In genomic region chr19:1477056-1477455, GRCh38 we compare ENCODE assay signal across 4 cellular contexts. TPM values are rescaled to one million over a fixed set of nuclear protein-coding genes. Genes with fewer than 3 reads are reported as not detected.
A peak's percentile ranks its signal among the peaks of the same experiment; 100 is the strongest.
DNase-seq lines count a peak whose midpoint lies in the region; ATAC-seq and TF ChIP-seq lines count a peak whose summit lies in the region.
"Not testable (repeated sequence)": the region's sequence is repeated elsewhere in the genome, so short reads cannot be mapped to it uniquely, and the experiment has no call there.

No MANE protein-coding gene starts in this region.

- ATAC-seq in HCT116; activated CD8-positive, alpha-beta T cell treated with anti-CD3 and anti-CD28 coated beads, Interleukin-2, amount 10 ng/mL, durations not matched to agents 7 days and 5 days: not testable (repeated sequence)

- H3K4me3 Mint-ChIP-seq in activated CD8-positive, alpha-beta T cell treated with anti-CD3 and anti-CD28 coated beads, Interleukin-2, amount 10 ng/mL, durations not matched to agents 7 days and 5 days, result peak overlapping the region; percentile 58
- H3K4me3 Mint-ChIP-seq in chondrocyte (ENCODE audit: unreplicated experiment), result peak overlapping the region; percentile 52
- peak overlapping the region; percentile 92 for H3K4me3 Mint-ChIP-seq in stimulated activated naive CD8-positive, alpha-beta T cell treated with anti-CD3 and anti-CD28 coated beads, Interleukin-15, Interleukin-2, amounts not matched to agents 100 ng/mL and 50 ng/mL, for 24 hours

- peaks cover 18% of the 10 kb centered on the region for H3K4me1 Mint-ChIP-seq in activated CD8-positive, alpha-beta T cell treated with anti-CD3 and anti-CD28 coated beads, Interleukin-2, amount 10 ng/mL, durations not matched to agents 7 days and 5 days (ENCODE audit: low read depth)
- peaks cover 16% of the 10 kb centered on the region for H3K4me1 Mint-ChIP-seq in chondrocyte (ENCODE audit: low read depth)
- H3K4me1 Mint-ChIP-seq in stimulated activated naive CD8-positive, alpha-beta T cell treated with anti-CD3 and anti-CD28 coated beads, Interleukin-15, Interleukin-2, amounts not matched to agents 100 ng/mL and 50 ng/mL, for 24 hours (ENCODE audit: low read depth), result peaks cover 26% of the 10 kb centered on the region

- RAD21 ChIA-PET in HCT116 (lab: Charles Lee; ENCODE audit: low non-redundant PET in 1 of 2, low total read pairs in 2 of 2, uncharacterized antibody in 2 of 2, unreplicated experiment in 2 of 2), result not testable (repeated sequence)

- not testable (repeated sequence) for H3K27me3 ChIP-seq in HCT116 (ENCODE audit: insufficient read depth, low read length)

- H3K27ac Mint-ChIP-seq in activated CD8-positive, alpha-beta T cell treated with anti-CD3 and anti-CD28 coated beads, Interleukin-2, amount 10 ng/mL, durations not matched to agents 7 days and 5 days, result peak overlapping the region; percentile 39
- H3K27ac Mint-ChIP-seq in chondrocyte (ENCODE audit: unreplicated experiment); stimulated activated naive CD8-positive, alpha-beta T cell treated with anti-CD3 and anti-CD28 coated beads, Interleukin-15, Interleukin-2, amounts not matched to agents 100 ng/mL and 50 ng/mL, for 24 hours: not testable (repeated sequence)

- intact Hi-C loops in HCT116 (cut with micrococcal nuclease), result not testable (repeated sequence)

- BruUV-seq in HCT116 (replicated peaks; lab: Mats Ljungman, UMichigan), result not testable (repeated sequence)

- peaks cover 11% of the 10 kb centered on the region for H3K36me3 Mint-ChIP-seq in activated CD8-positive, alpha-beta T cell treated with anti-CD3 and anti-CD28 coated beads, Interleukin-2, amount 10 ng/mL, durations not matched to agents 7 days and 5 days (ENCODE audit: low read depth)
- not testable (repeated sequence) for H3K36me3 Mint-ChIP-seq in chondrocyte (ENCODE audit: low read depth); stimulated activated naive CD8-positive, alpha-beta T cell treated with anti-CD3 and anti-CD28 coated beads, Interleukin-15, Interleukin-2, amounts not matched to agents 100 ng/mL and 50 ng/mL, for 24 hours (ENCODE audit: low read depth)

- 0 out of 2 replicates have a peak overlapping the region, but pooled peaks have one; percentile 34 for H3K9ac ChIP-seq in HCT116 (ENCODE audit: low read length)

- peak overlapping the region; percentile 97 for H3K4me2 ChIP-seq in HCT116 (ENCODE audit: low read length)

- H3K27me3 Mint-ChIP-seq in activated CD8-positive, alpha-beta T cell treated with anti-CD3 and anti-CD28 coated beads, Interleukin-2, amount 10 ng/mL, durations not matched to agents 7 days and 5 days (ENCODE audit: low read depth); chondrocyte (ENCODE audit: low read depth); stimulated activated naive CD8-positive, alpha-beta T cell treated with anti-CD3 and anti-CD28 coated beads, Interleukin-15, Interleukin-2, amounts not matched to agents 100 ng/mL and 50 ng/mL, for 24 hours: not testable (repeated sequence)

- H3K79me2 ChIP-seq in HCT116 (ENCODE audit: insufficient read depth, low read length), result peaks cover 34% of the 10 kb centered on the region

- CTCF ChIA-PET in HCT116 (lab: Charles Lee), result not testable (repeated sequence)
- CTCF ChIA-PET in activated CD8-positive, alpha-beta T cell treated with anti-CD3 and anti-CD28 coated beads, Interleukin-2, amount 10 ng/mL, durations not matched to agents 7 days and 5 days (lab: Charles Lee), result interaction anchor here (0.6 kb wide), 1 partner anchor 62 kb away, joined by 3 read pairs; no protein-coding TSS in a partner anchor

- not testable (repeated sequence) for TF ChIP-seq POLR2A in HCT116 (IDR thresholded peaks at IDR 0.05; ENCODE audit: borderline replicate concordance, extremely low read depth, insufficient read depth, insufficient read length)

- not testable (repeated sequence) for TF ChIP-seq CTCF in HCT116 (IDR thresholded peaks at IDR 0.05 in 2 of 3, conservative IDR thresholded peaks at IDR 0.05 in 1 of 3; ENCODE audit: borderline replicate concordance in 1 of 3, insufficient read depth in 1 of 3, low read depth in 2 of 3, low read length in 2 of 3); chondrocyte (IDR thresholded peaks at IDR 0.05)

- H3K9me3 Mint-ChIP-seq in activated CD8-positive, alpha-beta T cell treated with anti-CD3 and anti-CD28 coated beads, Interleukin-2, amount 10 ng/mL, durations not matched to agents 7 days and 5 days (ENCODE audit: insufficient read depth); chondrocyte (ENCODE audit: low read depth); stimulated activated naive CD8-positive, alpha-beta T cell treated with anti-CD3 and anti-CD28 coated beads, Interleukin-15, Interleukin-2, amounts not matched to agents 100 ng/mL and 50 ng/mL, for 24 hours: not testable (repeated sequence)

- peak overlapping the region in 1 of 2 experiments; percentile 96; a peak in 1 of 4 replicates for H3K4me3 ChIP-seq in HCT116 (replicated peaks in 1 of 2; ENCODE audit: low read depth in 1 of 2, low read length in 2 of 2)

- H3K27ac ChIP-seq in HCT116 (ENCODE audit: low read depth, low read length), result not testable (repeated sequence)

- H3K9me2 ChIP-seq in HCT116 (ENCODE audit: insufficient read depth), result not testable (repeated sequence)

- not testable (repeated sequence) for H2AFZ ChIP-seq in HCT116 (ENCODE audit: low read depth, low read length, poor library complexity, severe bottlenecking)

- not testable (repeated sequence) for H3K9me3 ChIP-seq in HCT116 (ENCODE audit: control insufficient read depth in 1 of 2, insufficient read depth in 1 of 2, low read depth in 1 of 2, low read length in 2 of 2)

- H3K36me3 ChIP-seq in HCT116 (ENCODE audit: control insufficient read depth in 1 of 2, insufficient read depth in 2 of 2, low read length in 2 of 2), result not testable (repeated sequence)

- POLR2A ChIA-PET in HCT116 (lab: Charles Lee), result interaction anchor here (1.2 kb wide), 1 partner anchor 14 kb away, joined by 4 read pairs; the partner anchor contains the start of gene REEP6
- POLR2A ChIA-PET in activated CD8-positive, alpha-beta T cell treated with anti-CD3 and anti-CD28 coated beads, Interleukin-2, amount 10 ng/mL, durations not matched to agents 7 days and 5 days (lab: Charles Lee), result not testable (repeated sequence)

- not testable (repeated sequence) for DNase-seq in HCT116 (ENCODE audit: low read depth, low spot score); activated CD8-positive, alpha-beta T cell treated with anti-CD3 and anti-CD28 coated beads, Interleukin-2, amount 10 ng/mL, durations not matched to agents 7 days and 5 days; chondrocyte (ENCODE audit: low spot score)

- H4K20me1 ChIP-seq in HCT116 (ENCODE audit: insufficient read depth), result not testable (repeated sequence)

- peaks cover 6 to 22% of the 10 kb centered on the region in 2 experiments; a peak in 3 of 4 replicates for H3K4me1 ChIP-seq in HCT116 (ENCODE audit: control insufficient read depth in 1 of 2, insufficient read depth in 2 of 2, low read length in 2 of 2)

- TF ChIP-seq RAD21 in HCT116 (IDR thresholded peaks at IDR 0.05; ENCODE audit: low read depth), result not testable (repeated sequence)

RNA-seq across cellular contexts. Expression of gene C19orf25, which starts 2.0 kb away (rescaled TPM):
- total RNA-seq in HCT116 (2021; ENCODE audit: unreplicated experiment) (48.8 TPM), chondrocyte (23.3 to 24.7 TPM (median 24.2 TPM) in 3 replicates)
- 25.7 and 32.1 TPM in 2 replicates for polyA plus RNA-seq in HCT116 (2012)
- 10 to 100 TPM; 33.3 to 38.2 TPM for total RNA-seq in activated CD8-positive, alpha-beta T cell treated with anti-CD3 and anti-CD28 coated beads, Interleukin-2, amount 10 ng/mL, durations not matched to agents 7 days and 5 days

RNA-seq across cellular contexts. Expression of gene PCSK4, which starts 13.1 kb away (rescaled TPM):
- total RNA-seq in HCT116 (2021; ENCODE audit: unreplicated experiment), result 11.1 TPM
- polyA plus RNA-seq in HCT116 (2012), result 8.2 and 9.8 TPM in 2 replicates
- 1 to 10 TPM; 3.4 to 4.1 TPM for total RNA-seq in activated CD8-positive, alpha-beta T cell treated with anti-CD3 and anti-CD28 coated beads, Interleukin-2, amount 10 ng/mL, durations not matched to agents 7 days and 5 days
- 3.3 to 4.0 TPM (median 3.9 TPM) in 3 replicates for total RNA-seq in chondrocyte

RNA-seq across cellular contexts. Expression of gene REEP6, which starts 13.9 kb away (rescaled TPM):
- total RNA-seq in HCT116 (2021; ENCODE audit: unreplicated experiment) (53.9 TPM), chondrocyte (2.7 to 3.9 TPM (median 2.8 TPM) in 3 replicates)
- polyA plus RNA-seq in HCT116 (2012), result 63.6 and 65.9 TPM in 2 replicates
- total RNA-seq in activated CD8-positive, alpha-beta T cell treated with anti-CD3 and anti-CD28 coated beads, Interleukin-2, amount 10 ng/mL, durations not matched to agents 7 days and 5 days, result 1 to 10 TPM; 1.7 to 1.9 TPM

RNA-seq across cellular contexts. Expression of gene APC2, which starts 27.1 kb away (rescaled TPM):
- total RNA-seq in HCT116 (2021; ENCODE audit: unreplicated experiment) (1.6 TPM), chondrocyte (1.4 to 3.9 TPM (median 3.9 TPM) in 3 replicates)
- polyA plus RNA-seq in HCT116 (2012), result 0.62 and 0.66 TPM in 2 replicates
- not detected for total RNA-seq in activated CD8-positive, alpha-beta T cell treated with anti-CD3 and anti-CD28 coated beads, Interleukin-2, amount 10 ng/mL, durations not matched to agents 7 days and 5 days

RNA-seq across cellular contexts. Expression of gene ADAMTSL5, which starts 35.8 kb away (rescaled TPM):
- total RNA-seq in HCT116 (2021; ENCODE audit: unreplicated experiment) (24.0 TPM), chondrocyte (9.1 to 20.3 TPM (median 16.9 TPM) in 3 replicates)
- 15.9 and 17.1 TPM in 2 replicates for polyA plus RNA-seq in HCT116 (2012)
- total RNA-seq in activated CD8-positive, alpha-beta T cell treated with anti-CD3 and anti-CD28 coated beads, Interleukin-2, amount 10 ng/mL, durations not matched to agents 7 days and 5 days, result 1 to 10 TPM; 2.8 to 3.9 TPM

Comparison
In these comparisons a context has a peak if more than half of its experiments do, and no peak if none do; other contexts are left out.
1. RNA of gene REEP6, which starts 13.9 kb away (total RNA-seq): 53.9 TPM in HCT116 (single experiment); 2.7 to 3.9 TPM in chondrocyte and 1.7 to 1.9 TPM in activated CD8-positive, alpha-beta T cell treated with anti-CD3 and anti-CD28 coated beads, Interleukin-2, amount 10 ng/mL, durations not matched to agents 7 days and 5 days; every median in the first group is over 10 times any median in the second.
2. Peak in every context shown above with its lines, with median percentiles within 50 percentile points of each other: H3K4me3 Mint-ChIP-seq.